9 cellular contexts compared by ENCODE assay signal in the genomic region with DNA sequence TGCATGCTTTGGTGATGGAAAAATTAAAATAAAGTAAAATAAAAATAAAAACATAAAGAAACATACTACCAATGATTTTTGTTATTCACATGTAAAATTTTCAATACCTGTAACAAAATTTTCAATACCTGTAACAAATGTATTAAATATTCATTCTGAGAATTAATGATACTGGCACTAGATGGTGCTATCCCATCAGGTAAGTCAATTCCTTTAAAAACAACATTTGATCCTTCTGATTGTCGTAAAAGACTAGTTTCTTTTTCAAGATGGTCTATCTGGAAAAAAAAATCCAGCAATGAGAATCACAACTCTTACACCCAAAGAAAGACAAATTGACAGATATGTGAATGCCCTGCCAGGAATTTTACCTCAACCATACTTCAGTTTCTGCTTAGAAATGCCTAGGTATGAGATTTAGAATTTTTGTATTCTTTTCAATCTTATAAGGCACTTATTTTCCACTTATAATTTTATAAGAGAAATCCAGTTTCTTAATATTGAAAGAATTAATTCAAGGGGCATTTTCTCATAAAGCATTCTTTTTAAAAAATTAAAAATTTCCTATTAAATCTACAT. TPM values are rescaled to one million over a fixed set of nuclear protein-coding genes. Genes with fewer than 3 reads are reported as not detected.
DNase-seq lines count a peak whose midpoint lies in the region; ATAC-seq and TF ChIP-seq lines count a peak whose summit lies in the region.
"Had no signal": no experiment of that assay in that cellular context is flagged by ENCODE, and none has a peak within 500 bp of the region (broad histone marks: within the 10 kb centered on the region; RNA-seq: fewer than 3 reads in every experiment).

No MANE protein-coding gene starts in this region.

- H3K9me3 ChIP-seq in DOHH2 (ENCODE audit: control insufficient read depth, insufficient read depth, low read length) (no peaks in the 10 kb centered on the region), smooth muscle cell (replicated peaks; ENCODE audit: low read depth) (no peaks in the 10 kb centered on the region)

- DNase-seq in HT-29 (ENCODE audit: low spot score) = peak; percentile 72
- peak; percentile 13 for DNase-seq in RPMI8226
- peak; percentile 21 to 50 for DNase-seq in foreskin keratinocyte
- DNase-seq in smooth muscle cell (lab: John Stamatoyannopoulos, UW; ENCODE audit: unreplicated experiment) = no peak
- DNase-seq in T1000 (lab: John Stamatoyannopoulos, UW) = no peak
- DNase-seq in activated CD4-positive, alpha-beta T cell treated with anti-CD3 and anti-CD28 coated beads, Interleukin-2, amount 50 U/mL, for 4 hours = no peak

- TF ChIP-seq CTCF in DOHH2 (IDR thresholded peaks at IDR 0.05; ENCODE audit: low read depth, low read length, poor library complexity, severe bottlenecking) (peak; percentile 44), foreskin keratinocyte (conservative IDR thresholded peaks at IDR 0.05) (peak; percentile 75), smooth muscle cell (IDR thresholded peaks at IDR 0.05; ENCODE audit: borderline replicate concordance, insufficient read depth, poor library complexity, severe bottlenecking) (peak; percentile 43)

- H3K27ac ChIP-seq in DOHH2 (ENCODE audit: low read depth, low read length) (no peak overlapping the region), foreskin keratinocyte (peak overlapping the region; percentile 53), smooth muscle cell (ENCODE audit: low read depth) (no peak overlapping the region)

- H3K36me3 ChIP-seq in DOHH2 (ENCODE audit: control insufficient read depth, low read length) (peaks cover 36% of the 10 kb centered on the region), smooth muscle cell (ENCODE audit: low read depth) (peaks cover 8% of the 10 kb centered on the region)

- H3K79me2 ChIP-seq in DOHH2 (ENCODE audit: control insufficient read depth, low read length) (no peaks in the 10 kb centered on the region), smooth muscle cell (ENCODE audit: low read depth) (no peaks in the 10 kb centered on the region)

- no peaks in the 10 kb centered on the region for H4K20me1 ChIP-seq in DOHH2 (ENCODE audit: control insufficient read depth, insufficient read depth, low read depth, low read length)
- H4K20me1 ChIP-seq in smooth muscle cell (ENCODE audit: low read depth) = no peaks in the 10 kb centered on the region

- H3K4me1 ChIP-seq in DOHH2 (ENCODE audit: control insufficient read depth, low read length) = no peaks in the 10 kb centered on the region
- peaks cover 7% of the 10 kb centered on the region for H3K4me1 ChIP-seq in foreskin keratinocyte
- no peaks in the 10 kb centered on the region for H3K4me1 ChIP-seq in smooth muscle cell (ENCODE audit: low read depth)

- 90% methylated on average over 1 of the region's 1 CpG for WGBS in smooth muscle cell (ENCODE audit: low lambda C conversion rate)

- H3K9me2 ChIP-seq in DOHH2 (replicated peaks; ENCODE audit: control insufficient read depth, low read length) = no peaks in the 10 kb centered on the region

- H3K4me2 ChIP-seq in DOHH2 (ENCODE audit: low read length) (no peak overlapping the region), smooth muscle cell (no peak overlapping the region)

- peak; percentile 46 for ATAC-seq in foreskin keratinocyte
- ATAC-seq in HG02884 (IDR thresholded peaks at IDR 0.05; ENCODE audit: unreplicated experiment) = no peak
- ATAC-seq: naive thymus-derived CD4-positive, alpha-beta T cell had no signal

- H3F3A ChIP-seq in DOHH2 (ENCODE audit: control insufficient read depth, insufficient read depth) (no peaks in the 10 kb centered on the region), smooth muscle cell (ENCODE audit: low read depth) (no peaks in the 10 kb centered on the region)

- no peaks in the 10 kb centered on the region for H3K27me3 ChIP-seq in DOHH2 (ENCODE audit: control insufficient read depth, low read length)
- H3K27me3 ChIP-seq in foreskin keratinocyte = no peaks in the 10 kb centered on the region
- H3K27me3 ChIP-seq in smooth muscle cell (ENCODE audit: low read depth) = no peaks in the 10 kb centered on the region

- no peak overlapping the region for H3K9ac ChIP-seq in smooth muscle cell (ENCODE audit: low read depth)

- H2AFZ ChIP-seq in smooth muscle cell (ENCODE audit: low read depth) = no peak overlapping the region

- H3K4me3 ChIP-seq in DOHH2 (ENCODE audit: low read length) = no peak overlapping the region
- H3K4me3 ChIP-seq in smooth muscle cell = no peak overlapping the region

RNA-seq across cellular contexts. Expression of a gene that starts 30.7 kb away (rescaled TPM):
- 5.0 and 9.4 TPM in 2 replicates for total RNA-seq in HT-29 (2014; rRNA removed; shearing (Covaris generic))
- total RNA-seq in foreskin keratinocyte (9.3 and 10.9 TPM in 2 replicates), smooth muscle cell (13.2 and 22.2 TPM in 2 replicates)
- polyA plus RNA-seq in foreskin keratinocyte (2.8 and 3.6 TPM in 2 replicates), smooth muscle cell (10.4 and 13.8 TPM in 2 replicates)

RNA-seq across cellular contexts. Expression of a gene that starts 30.9 kb away (rescaled TPM):
- 4.2 and 4.3 TPM in 2 replicates for total RNA-seq in HT-29 (2014; rRNA removed; shearing (Covaris generic))
- total RNA-seq in foreskin keratinocyte (37.0 and 37.7 TPM in 2 replicates), smooth muscle cell (49.3 and 64.0 TPM in 2 replicates)
- polyA plus RNA-seq in foreskin keratinocyte (4.7 and 5.2 TPM in 2 replicates), smooth muscle cell (8.7 and 9.9 TPM in 2 replicates)

Comparison
In these comparisons a context has a peak if more than half of its experiments do, and no peak if none do; other contexts are left out.
1. DNase-seq: peak in HT-29 (single experiment), RPMI8226 (single experiment) and foreskin keratinocyte (2 of 2); none in smooth muscle cell (single experiment), T1000 (single experiment) and activated CD4-positive, alpha-beta T cell treated with anti-CD3 and anti-CD28 coated beads, Interleukin-2, amount 50 U/mL, for 4 hours (0 of 2).
2. Peak in every context shown above with its lines, with median percentiles within 50 percentile points of each other: CTCF ChIP-seq.